In the genomic region with DNA sequence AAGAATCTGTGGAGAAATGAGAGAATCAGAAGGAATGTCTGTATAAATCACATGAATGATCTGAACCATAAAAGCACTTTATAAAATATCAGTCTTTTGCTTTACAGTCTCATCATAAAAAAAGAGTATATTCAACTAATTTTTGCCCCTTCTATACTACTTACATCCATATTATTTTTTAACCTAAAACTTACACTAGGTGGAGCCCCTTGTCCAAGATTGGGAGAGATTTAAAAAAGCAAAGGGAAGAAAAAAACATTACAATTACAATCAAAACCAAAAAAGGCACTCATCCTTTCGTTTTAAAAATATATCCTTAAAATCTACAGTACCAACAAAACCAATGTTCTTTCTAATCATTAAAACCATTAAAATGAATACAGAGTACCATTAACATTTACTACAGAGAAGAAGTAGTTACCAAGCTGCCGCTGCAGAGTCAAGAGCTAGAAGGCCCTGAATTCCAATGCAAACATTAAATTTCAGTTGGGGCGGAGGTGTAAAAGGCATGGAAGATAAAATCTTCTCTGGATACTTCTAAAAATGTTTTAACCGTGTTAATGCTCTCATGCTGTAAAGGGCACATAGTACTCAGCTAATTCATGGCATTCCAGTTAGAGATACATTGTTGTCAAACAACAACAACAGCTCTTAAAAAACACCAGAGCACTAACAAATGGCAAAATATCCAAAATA, we compare ENCODE assay signal across 9 cellular contexts. TPM values are rescaled to one million over a fixed set of nuclear protein-coding genes. Genes with fewer than 3 reads are reported as not detected.
DNase-seq lines count a peak whose midpoint lies in the region; ATAC-seq and TF ChIP-seq lines count a peak whose summit lies in the region.
"Had no signal": no experiment of that assay in that cellular context is flagged by ENCODE, and none has a peak within 500 bp of the region (broad histone marks: within the 10 kb centered on the region; RNA-seq: fewer than 3 reads in every experiment).

No MANE protein-coding gene starts in this region.

- peak in 1 of 2 experiments; percentile 26 for DNase-seq in Caco-2
- DNase-seq in right lobe of liver, result no peak
- DNase-seq in stimulated activated CD4-positive, alpha-beta T cell treated with anti-CD3 and anti-CD28 coated beads, Interleukin-12 subunit alpha, Interleukin-12 subunit beta, amount 100 ng/mL, for 4 hours, result no peak
- no peak for DNase-seq in ecto neural progenitor cell (ENCODE audit: low spot score)
- DNase-seq in NCI-H1048 (lab: John Stamatoyannopoulos, UW), result no peak

- H3K4me3 ChIP-seq in Caco-2 (ENCODE audit: low read depth, low read length), result no peak overlapping the region
- H3K4me3 ChIP-seq in right lobe of liver, result no peak overlapping the region

- POLR2A ChIA-PET in Caco-2 (lab: Charles Lee), result no interaction called here

- H3K9me3 ChIP-seq in Caco-2 (no peaks in the 10 kb centered on the region), right lobe of liver (no peaks in the 10 kb centered on the region)

- H3K4me1 ChIP-seq in Caco-2, result peaks cover 11% of the 10 kb centered on the region; the same call in 1 of the 2 replicates
- H3K4me1 ChIP-seq in right lobe of liver, result no peaks in the 10 kb centered on the region

- H3K27me3 ChIP-seq in Caco-2 (replicated peaks; ENCODE audit: control insufficient read depth, insufficient read depth, low read length) (no peaks in the 10 kb centered on the region), right lobe of liver (no peaks in the 10 kb centered on the region)

- intact Hi-C loops in Caco-2 (cut with micrococcal nuclease; ENCODE audit: unreplicated experiment), result loop anchor here (1.0 to 5.0 kb wide), 2 partner anchors 102 to 241 kb away; no protein-coding TSS in a partner anchor
- intact Hi-C loops in right lobe of liver (cut with DNase I), result no loop called here

- BruUV-seq in Caco-2 (replicated peaks; lab: Mats Ljungman, UMichigan), result no TSS peak

- H3K27ac ChIP-seq in angular gyrus (ENCODE audit: low read depth, low read length) (peak overlapping the region; percentile 27), right lobe of liver (no peak overlapping the region)

- ATAC-seq in right lobe of liver (no peak), GM19035 (IDR thresholded peaks at IDR 0.05; ENCODE audit: unreplicated experiment) (no peak)

- no peaks in the 10 kb centered on the region for H3K36me3 Mint-ChIP-seq in Caco-2 (ENCODE audit: insufficient read depth, unreplicated experiment)

- TF ChIP-seq CTCF in Caco-2 (IDR thresholded peaks at IDR 0.05; ENCODE audit: insufficient read depth in 1 of 2, low read depth in 1 of 2, low read length in 1 of 2, severe bottlenecking in 1 of 2, unreplicated experiment in 1 of 2), result peak; percentile 33 to 34
- peak; percentile 28; the same call in 1 of the 2 replicates for TF ChIP-seq CTCF in LNCAP (IDR thresholded peaks at IDR 0.05)
- TF ChIP-seq CTCF in right lobe of liver (IDR thresholded peaks at IDR 0.05), result peak; percentile 26 to 39 (median 33)

- no peaks in the 10 kb centered on the region for H3K4me1 Mint-ChIP-seq in Caco-2 (ENCODE audit: low read depth, unreplicated experiment)

- no peaks in the 10 kb centered on the region for H3K36me3 ChIP-seq in Caco-2 (ENCODE audit: control insufficient read depth, insufficient read depth, low read length)
- no peaks in the 10 kb centered on the region for H3K36me3 ChIP-seq in right lobe of liver

- WGBS in right lobe of liver (ENCODE audit: insufficient coverage, low coverage, low lambda C conversion rate, missing lambda C conversion rate), result 59% methylated on average over 4 of the region's 4 CpGs

- TF ChIP-seq POLR2A in right lobe of liver (IDR thresholded peaks at IDR 0.05), result no peak

- H3K27me3 Mint-ChIP-seq in Caco-2 (ENCODE audit: insufficient read depth, unreplicated experiment), result peaks cover 12% of the 10 kb centered on the region

- H3K27ac Mint-ChIP-seq in Caco-2 (ENCODE audit: unreplicated experiment), result no peak overlapping the region
- H3K27ac Mint-ChIP-seq: T-helper 1 cell treated with Interleukin-12 subunit alpha and Interleukin-12 subunit beta and Interleukin-4 antibody, amounts not matched to agents 30 μg/mL and 1 μg/mL, for 36 hours had no signal

- no peak overlapping the region for H3K4me3 Mint-ChIP-seq in Caco-2 (ENCODE audit: unreplicated experiment)
- H3K4me3 Mint-ChIP-seq: T-helper 1 cell treated with Interleukin-12 subunit alpha and Interleukin-12 subunit beta and Interleukin-4 antibody, amounts not matched to agents 30 μg/mL and 1 μg/mL, for 36 hours had no signal

- H3K9me3 Mint-ChIP-seq in Caco-2 (ENCODE audit: unreplicated experiment), result no peaks in the 10 kb centered on the region
- H3K9me3 Mint-ChIP-seq: T-helper 1 cell treated with Interleukin-12 subunit alpha and Interleukin-12 subunit beta and Interleukin-4 antibody, amounts not matched to agents 30 μg/mL and 1 μg/mL, for 36 hours had no signal

- CTCF ChIA-PET in Caco-2 (lab: Charles Lee), result no interaction called here

RNA-seq across cellular contexts. Expression of a gene that starts 56.7 kb away (rescaled TPM):
- total RNA-seq in Caco-2 (2022), result 7.1 and 8.7 TPM in 2 replicates
- total RNA-seq in right lobe of liver, result 10 to 100 TPM in 2 of 6 experiments, 1 to 10 TPM in 4; 3.3 to 20.3 (median 6.2) TPM
